8 cellular contexts compared by ENCODE assay signal in genomic region chr6:13354331-13355042, GRCh38. TPM values are rescaled to one million over a fixed set of nuclear protein-coding genes. Genes with fewer than 3 reads are reported as not detected.
A peak's percentile ranks its signal among the peaks of the same experiment; 100 is the strongest.
DNase-seq lines count a peak whose midpoint lies in the region; ATAC-seq, FAIRE-seq and TF ChIP-seq lines count a peak whose summit lies in the region.

No MANE protein-coding gene starts in this region.

- peaks cover 3% of the 10 kb centered on the region for H3K27me3 Mint-ChIP-seq in nephron (ENCODE audit: low read depth)

- H3K27ac Mint-ChIP-seq in nephron: peak overlapping the region; percentile 72 to 93 (median 82)

- no peak overlapping the region for H3K4me3 Mint-ChIP-seq in nephron

- in situ Hi-C loops in G401 (cut with HindIII; ENCODE audit: low sequenced_read_pairs): no loop called here

- TSS peak; percentile 92 for BruUV-seq in endothelial cell of umbilical vein (replicated peaks; lab: Mats Ljungman, UMichigan)

- dilution Hi-C loops in endothelial cell of umbilical vein (cut with MboI; ENCODE audit: extremely low pct_ligation_motif_present, low sequenced_read_pairs): no loop called here

- TF ChIP-seq POLR2A in endothelial cell of umbilical vein (IDR thresholded peaks at IDR 0.05; ENCODE audit: low read depth, low read length): peak; percentile 24

- intact Hi-C loops in endothelial cell of umbilical vein (cut with micrococcal nuclease): loop anchor here (1.0 to 2.0 kb wide), 8 partner anchors 18 to 220 kb away; partner anchors contain the start of genes GFOD1 and SIRT5

- no peaks in the 10 kb centered on the region for H3K9me1 ChIP-seq in endothelial cell of umbilical vein (replicated peaks; ENCODE audit: control insufficient read depth, extremely low read depth, insufficient read depth, low read length)

- no peaks in the 10 kb centered on the region for H3K9me3 ChIP-seq in endothelial cell of umbilical vein (replicated peaks; ENCODE audit: control insufficient read depth, insufficient read depth, low read length)

- no peaks in the 10 kb centered on the region for H3K36me3 Mint-ChIP-seq in nephron (ENCODE audit: low read depth)

- H3K4me1 ChIP-seq in endothelial cell of umbilical vein (ENCODE audit: control insufficient read depth, extremely low read depth, insufficient read depth, low read length): peaks cover 28% of the 10 kb centered on the region

- H3K36me3 ChIP-seq in endothelial cell of umbilical vein (ENCODE audit: control insufficient read depth in 2 of 2, extremely low read depth in 1 of 2, insufficient read depth in 2 of 2, low read length in 2 of 2): no peaks in the 10 kb centered on the region

- no peaks in the 10 kb centered on the region for H3K27me3 ChIP-seq in endothelial cell of umbilical vein (ENCODE audit: control insufficient read depth in 2 of 2, insufficient read depth in 2 of 2, low read length in 2 of 2)

- peak; percentile 99 for FAIRE-seq in endothelial cell of umbilical vein (lab: Jason Lieb, UNC)

- CTCF ChIA-PET in endothelial cell of umbilical vein (lab: Charles Lee): interaction anchor here (0.7 to 2.9 kb wide), 13 partner anchors 14 to 220 kb away, joined by 3 to 21 read pairs (median 4); partner anchors contain the start of genes GFOD1 and SIRT5

- ATAC-seq in GM18870 (IDR thresholded peaks at IDR 0.05; ENCODE audit: unreplicated experiment): no peak

- no peak for TF ChIP-seq CTCF in endothelial cell of umbilical vein (IDR thresholded peaks at IDR 0.05; ENCODE audit: extremely low read depth in 1 of 2, insufficient read depth in 1 of 2, low read depth in 1 of 2, low read length in 2 of 2)
- TF ChIP-seq CTCF in nephron (IDR thresholded peaks at IDR 0.05; ENCODE audit: unreplicated experiment in 3 of 3): no peak

- peak overlapping the region; percentile 53 for H3K4me2 ChIP-seq in endothelial cell of umbilical vein (ENCODE audit: insufficient read depth, low read length)

- peak overlapping the region; percentile 68 for H3K9ac ChIP-seq in endothelial cell of umbilical vein (replicated peaks; ENCODE audit: extremely low read depth, insufficient read depth, low read length)

- H3K4me3 ChIP-seq in endothelial cell of umbilical vein (replicated peaks in 1 of 3; ENCODE audit: insufficient read depth in 1 of 3, low read depth in 1 of 3, low read length in 3 of 3): no peak overlapping the region

- H2AFZ ChIP-seq in endothelial cell of umbilical vein (ENCODE audit: low read depth, low read length): peak overlapping the region; percentile 2

- H3K4me1 Mint-ChIP-seq in nephron: peaks cover 58% of the 10 kb centered on the region

- H3K9me3 Mint-ChIP-seq in nephron: no peaks in the 10 kb centered on the region

- H3K27ac ChIP-seq in endothelial cell of umbilical vein (ENCODE audit: insufficient read depth, low read depth, low read length): peak overlapping the region; percentile 89

- DNase-seq in ELR (ENCODE audit: low read depth) (peak; percentile 84), OCI-M2 (lab: John Stamatoyannopoulos, UW; ENCODE audit: unreplicated experiment) (peak; percentile 78), endothelial cell of umbilical vein (ENCODE audit: low read depth, low spot score) (peak; percentile 79), NK-92 (lab: John Stamatoyannopoulos, UW; ENCODE audit: unreplicated experiment) (no peak), G401 (ENCODE audit: low spot score) (no peak)
- DNase-seq in activated CD4-positive, alpha-beta T cell treated with anti-CD3 and anti-CD28 coated beads for 1 hour: no peak

- no peaks in the 10 kb centered on the region for H4K20me1 ChIP-seq in endothelial cell of umbilical vein (replicated peaks; ENCODE audit: control insufficient read depth, extremely low read depth, insufficient read depth, low read length)

- POLR2A ChIA-PET in endothelial cell of umbilical vein (lab: Charles Lee): interaction anchor here (0.7 to 1.3 kb wide), 2 partner anchors 19 to 220 kb away, joined by 4 read pairs; partner anchors contain the start of gene SIRT5

- no peaks in the 10 kb centered on the region for H3K79me2 ChIP-seq in endothelial cell of umbilical vein (ENCODE audit: control insufficient read depth, insufficient read depth, low read length)

TF ChIP-seq in endothelial cell of umbilical vein, 7 proteins besides CTCF, POLR2A, EP300 and RAD21:
- TF ChIP-seq, protein P1, sequence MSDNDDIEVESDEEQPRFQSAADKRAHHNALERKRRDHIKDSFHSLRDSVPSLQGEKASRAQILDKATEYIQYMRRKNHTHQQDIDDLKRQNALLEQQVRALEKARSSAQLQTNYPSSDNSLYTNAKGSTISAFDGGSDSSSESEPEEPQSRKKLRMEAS (IDR thresholded peaks at IDR 0.05; ENCODE audit: insufficient read depth, insufficient read length): no peak
- TF ChIP-seq FOS (IDR thresholded peaks at IDR 0.05; ENCODE audit: borderline replicate concordance, insufficient read depth, low read length) (peak; percentile 85), GATA2 (IDR thresholded peaks at IDR 0.05; ENCODE audit: insufficient read depth, insufficient read length, low read depth, low read length) (peak; percentile 71), MYC (IDR thresholded peaks at IDR 0.05; ENCODE audit: low read depth, low read length) (no peak), POLR2AphosphoS5 (IDR thresholded peaks at IDR 0.05; ENCODE audit: insufficient read depth, low read depth, low read length) (peak; percentile 68), JUN (IDR thresholded peaks at IDR 0.05; ENCODE audit: borderline replicate concordance, insufficient read depth, insufficient read length, low read depth) (peak; percentile 62), EZH2 (IDR thresholded peaks at IDR 0.05; ENCODE audit: borderline replicate concordance, low read depth, low read length, severe bottlenecking) (no peak)

RNA-seq across cellular contexts. Expression of gene TBC1D7, which starts 26.1 kb away (rescaled TPM):
- total RNA-seq in endothelial cell of umbilical vein: 26.6 and 28.1 TPM in 2 replicates
- 22.5 and 26.6 TPM in 2 replicates for polyA plus RNA-seq in endothelial cell of umbilical vein
- polyA plus RNA-seq in endothelial cell of umbilical vein (2011; cell fraction: cytosol; rRNA removed): 35.1 and 38.6 TPM in 2 replicates
- polyA plus RNA-seq in endothelial cell of umbilical vein (2011; cell fraction: nucleus; rRNA removed): 33.5 and 40.5 TPM in 2 replicates
- polyA plus RNA-seq in endothelial cell of umbilical vein (2012): 27.8 and 30.5 TPM in 2 replicates
- polyA minus RNA-seq in endothelial cell of umbilical vein: 45.1 and 63.4 TPM in 2 replicates
- polyA minus RNA-seq in endothelial cell of umbilical vein (2011; cell fraction: cytosol; rRNA and poly(A)+ RNA removed): 9.8 TPM
- 34.9 and 50.3 TPM in 2 replicates for polyA minus RNA-seq in endothelial cell of umbilical vein (2011; cell fraction: nucleus; rRNA and poly(A)+ RNA removed)
- 45.5 and 45.9 TPM in 2 replicates for total RNA-seq in G401 (2014; rRNA removed; shearing (Covaris generic))

Comparison
In these comparisons a context has a peak if more than half of its experiments do, and no peak if none do; other contexts are left out.
1. DNase-seq: peak in ELR (single experiment), OCI-M2 (single experiment) and endothelial cell of umbilical vein (single experiment); none in NK-92 (single experiment), G401 (single experiment) and activated CD4-positive, alpha-beta T cell treated with anti-CD3 and anti-CD28 coated beads for 1 hour (single experiment).